Comparison of ENCODE assay signal across 9 cellular contexts in genomic region chr9:28212979-28213378, GRCh38.
DNase-seq lines count a peak whose midpoint lies in the region; ATAC-seq and TF ChIP-seq lines count a peak whose summit lies in the region.
"Had no signal": no experiment of that assay in that cellular context is flagged by ENCODE, and none has a peak within 500 bp of the region (broad histone marks: within the 10 kb centered on the region; RNA-seq: fewer than 3 reads in every experiment).

No MANE protein-coding gene starts in this region.

- POLR2A ChIA-PET in BJ (lab: Charles Lee), result no interaction called here

- H3K4me3 ChIP-seq in BJ (ENCODE audit: low read depth, low read length), result no peak overlapping the region
- H3K4me3 ChIP-seq in coronary artery, result no peak overlapping the region
- no peak overlapping the region for H3K4me3 ChIP-seq in vagina

- H3K27me3 ChIP-seq in BJ (ENCODE audit: control insufficient read depth, insufficient read depth, low read length), result no peaks in the 10 kb centered on the region
- no peaks in the 10 kb centered on the region for H3K27me3 ChIP-seq in vagina

- DNase-seq in BJ (ENCODE audit: low read depth) (peak; percentile 67), RPMI7951 (ENCODE audit: low read depth) (peak; percentile 71), iris pigment epithelial cell (ENCODE audit: low read depth) (peak; percentile 73), UCSD-AML1 (lab: John Stamatoyannopoulos, UW; ENCODE audit: unreplicated experiment) (no peak), coronary artery (ENCODE audit: low spot score) (no peak), vagina (ENCODE audit: extremely low spot score in 2 of 2) (no peak)
- DNase-seq in effector CD4-positive, alpha-beta T cell, result no peak
- DNase-seq: left colon had no signal

- no peaks in the 10 kb centered on the region for H3K4me1 ChIP-seq in vagina

- H3K36me3 ChIP-seq in BJ (ENCODE audit: control insufficient read depth, insufficient read depth, low read length) (no peaks in the 10 kb centered on the region), vagina (no peaks in the 10 kb centered on the region)

- no peak overlapping the region for H3K27ac ChIP-seq in coronary artery
- no peak overlapping the region for H3K27ac ChIP-seq in vagina

- intact Hi-C loops in vagina (cut with DNase I), result no loop called here

- no peaks in the 10 kb centered on the region for H3K9me3 ChIP-seq in vagina

- CTCF ChIA-PET in BJ (lab: Yijun Ruan, JAX), result no interaction called here

- no peak for TF ChIP-seq CTCF in BJ (IDR thresholded peaks at IDR 0.05; ENCODE audit: insufficient read depth, low read depth, low read length)
- TF ChIP-seq CTCF in coronary artery (IDR thresholded peaks at IDR 0.05), result no peak
- no peak for TF ChIP-seq CTCF in vagina (IDR thresholded peaks at IDR 0.05)

- no peak for TF ChIP-seq POLR2A in vagina (IDR thresholded peaks at IDR 0.05)

- ATAC-seq in HG02571 (IDR thresholded peaks at IDR 0.05; ENCODE audit: unreplicated experiment), result peak; percentile 85
- ATAC-seq: left colon had no signal

Comparison
In these comparisons a context has a peak if more than half of its experiments do, and no peak if none do; other contexts are left out.
1. DNase-seq: peak in BJ (single experiment), RPMI7951 (single experiment) and iris pigment epithelial cell (single experiment); none in effector CD4-positive, alpha-beta T cell (single experiment), UCSD-AML1 (single experiment), coronary artery (single experiment) and vagina (0 of 2).